Comparison of ENCODE assay signal across 25 cellular contexts in genomic region chr5:142184939-142185526, GRCh38.
A peak's percentile ranks its signal among the peaks of the same experiment; 100 is the strongest.
DNase-seq lines count a peak whose midpoint lies in the region; ATAC-seq, FAIRE-seq and TF ChIP-seq lines count a peak whose summit lies in the region.
"Had no signal": no experiment of that assay in that cellular context is flagged by ENCODE, and none has a peak within 500 bp of the region (broad histone marks: within the 10 kb centered on the region; RNA-seq: fewer than 3 reads in every experiment).

No MANE protein-coding gene starts in this region.

- peak overlapping the region; percentile 21; the same call in 1 of the 2 replicates for H3K4me2 ChIP-seq in GM23338
- H3K4me2 ChIP-seq in HepG2 (ENCODE audit: low read depth, low read length) = no peak overlapping the region; the same call in 1 of the 2 replicates

- H3K4me3 ChIP-seq in GM23338 (no peak overlapping the region), HepG2 (replicated peaks in 1 of 3; ENCODE audit: insufficient read depth in 1 of 3, low read depth in 2 of 3, low read length in 3 of 3) (no peak overlapping the region; a peak in 1 of 6 replicates), MG63 (no peak overlapping the region)
- H3K4me3 ChIP-seq in CD8-positive, alpha-beta T cell (ENCODE audit: low read depth, low read length) = no peak overlapping the region
- H3K4me3 ChIP-seq: cardiac muscle cell, ovary, testis had no signal

- no peaks in the 10 kb centered on the region for H3F3A ChIP-seq in GM23338 (replicated peaks; ENCODE audit: low read depth)

- H3K4me1 ChIP-seq in GM23338 (ENCODE audit: insufficient read depth) (peaks cover 26% of the 10 kb centered on the region), HepG2 (ENCODE audit: insufficient read depth, low read length) (peaks cover 60% of the 10 kb centered on the region)
- no peaks in the 10 kb centered on the region for H3K4me1 ChIP-seq in CD8-positive, alpha-beta T cell (ENCODE audit: insufficient read depth, low read length)
- H3K4me1 ChIP-seq: testis had no signal

- intact Hi-C loops in HepG2 (cut with micrococcal nuclease; ENCODE audit: unreplicated experiment) = no loop called here
- intact Hi-C loops in CD8-positive, alpha-beta T cell (cut with DNase I, micrococcal nuclease) = no loop called here

- no peak overlapping the region; the same call in 1 of the 2 replicates for H3K27ac Mint-ChIP-seq in GM23338
- no peak overlapping the region for H3K27ac Mint-ChIP-seq in CD8-positive, alpha-beta T cell
- H3K27ac Mint-ChIP-seq: CD4-positive, CD25-positive, alpha-beta regulatory T cell; H9; naive B cell; T-cell had no signal

- H3K9me2 ChIP-seq in GM23338 (ENCODE audit: insufficient read depth) = no peaks in the 10 kb centered on the region

- CTCF ChIA-PET in HepG2 (lab: Yijun Ruan, JAX; ENCODE audit: low intra/inter-chr PET ratio, low total read pairs) = no interaction called here
- CTCF ChIA-PET in CD8-positive, alpha-beta T cell (lab: Charles Lee) = interaction anchor here (1.4 kb wide), 1 partner anchor 42 kb away, joined by 3 read pairs; no protein-coding TSS in a partner anchor

- no peak for TF ChIP-seq POLR2A in HepG2 (IDR thresholded peaks at IDR 0.05; ENCODE audit: insufficient read depth in 1 of 2, low read depth in 2 of 2, low read length in 2 of 2)

- no peak for TF ChIP-seq RAD21 in HepG2 (CRISPR knock-in tag; IDR thresholded peaks at IDR 0.05)

- no peaks in the 10 kb centered on the region for H3K36me3 Mint-ChIP-seq in GM23338 (ENCODE audit: low read depth)
- H3K36me3 Mint-ChIP-seq in CD8-positive, alpha-beta T cell = no peaks in the 10 kb centered on the region
- H3K36me3 Mint-ChIP-seq: CD4-positive, CD25-positive, alpha-beta regulatory T cell; naive B cell; T-cell had no signal

- POLR2A ChIA-PET in HepG2 (lab: Yijun Ruan, JAX) = no interaction called here
- POLR2A ChIA-PET in CD8-positive, alpha-beta T cell (lab: Charles Lee) = interaction anchor here (0.5 kb wide), 1 partner anchor 254 kb away, joined by 5 read pairs; no protein-coding TSS in a partner anchor

- H3K27me3 Mint-ChIP-seq in GM23338 (ENCODE audit: insufficient read depth, low read depth, poor library complexity) = peaks cover 11% of the 10 kb centered on the region
- H3K27me3 Mint-ChIP-seq in CD8-positive, alpha-beta T cell (ENCODE audit: low read depth) = peaks cover 4% of the 10 kb centered on the region

- H4K20me1 ChIP-seq in GM23338 (replicated peaks; ENCODE audit: insufficient read depth) (no peaks in the 10 kb centered on the region), HepG2 (ENCODE audit: insufficient read depth, low read length) (no peaks in the 10 kb centered on the region)

- no TSS peak for BruUV-seq in HepG2 (replicated peaks; lab: Mats Ljungman, UMichigan)

- H3K36me3 ChIP-seq in GM23338 (ENCODE audit: insufficient read depth) (no peaks in the 10 kb centered on the region), HepG2 (replicated peaks in 1 of 2; ENCODE audit: control insufficient read depth in 1 of 2, insufficient read depth in 2 of 2, low read length in 2 of 2) (no peaks in the 10 kb centered on the region), MG63 (no peaks in the 10 kb centered on the region)
- H3K36me3 ChIP-seq in CD8-positive, alpha-beta T cell (ENCODE audit: insufficient read depth, low read length) = no peaks in the 10 kb centered on the region
- H3K36me3 ChIP-seq: cardiac muscle cell, ovary, WERI-Rb-1 had no signal

- TF ChIP-seq CTCF in 22Rv1 (IDR thresholded peaks at IDR 0.05) = no peak
- no peak for TF ChIP-seq CTCF in GM23338 (conservative IDR thresholded peaks at IDR 0.05; ENCODE audit: low read depth in 2 of 2)
- no peak for TF ChIP-seq CTCF in HepG2 (CRISPR knock-in tag; IDR thresholded peaks at IDR 0.05)
- no peak for TF ChIP-seq CTCF in CD8-positive, alpha-beta T cell (IDR thresholded peaks at IDR 0.05)

- DNase-seq in GM23338 (ENCODE audit: low spot score) (peak; percentile 42), HepG2 (ENCODE audit: low spot score) (no peak), NCI-H446 treated with DMSO at 0.1 percent for 48 hours (lab: John Stamatoyannopoulos, UW) (no peak), MG63 (no peak)
- DNase-seq in CD8-positive, alpha-beta T cell = no peak
- DNase-seq: activated CD8-positive, alpha-beta memory T cell treated with anti-CD3 and anti-CD28 coated beads, Interleukin-2, amount 50 U/mL, for 48 hours; activated gamma-delta T cell; amniotic stem cell; CD4-positive, CD25-positive, alpha-beta regulatory T cell; DMS153; H9; mammary epithelial cell; naive B cell; NCI-H526 treated with DMSO at 0.1 percent for 48 hours; ovary; right cardiac atrium; SHP77; T-cell; testis; WERI-Rb-1 had no signal

- H3K9me3 ChIP-seq in HepG2 (ENCODE audit: low read length) = no peaks in the 10 kb centered on the region
- H3K9me3 ChIP-seq in MG63 = no peaks in the 10 kb centered on the region
- H3K9me3 ChIP-seq in CD8-positive, alpha-beta T cell (ENCODE audit: low read length) = no peaks in the 10 kb centered on the region
- H3K9me3 ChIP-seq: ovary, testis had no signal

- no peak for TF ChIP-seq EP300 in HepG2 (IDR thresholded peaks at IDR 0.05; ENCODE audit: low read depth in 2 of 2, low read length in 2 of 2)
- no peak for TF ChIP-seq EP300 in HepG2 (CRISPR knock-in tag; IDR thresholded peaks at IDR 0.05; ENCODE audit: borderline replicate concordance)

- no peaks in the 10 kb centered on the region for H3K27me3 ChIP-seq in GM23338 (ENCODE audit: insufficient read depth)
- peaks cover 0 to 3% of the 10 kb centered on the region in 2 experiments; a peak in 1 of 5 replicates for H3K27me3 ChIP-seq in HepG2 (ENCODE audit: control insufficient read depth in 1 of 2, insufficient read depth in 2 of 2, low read length in 2 of 2)
- H3K27me3 ChIP-seq in MG63 = no peaks in the 10 kb centered on the region
- H3K27me3 ChIP-seq in CD8-positive, alpha-beta T cell (ENCODE audit: insufficient read depth, low read length) = no peaks in the 10 kb centered on the region
- H3K27me3 ChIP-seq: cardiac muscle cell, ovary, testis had no signal

- H3K79me2 ChIP-seq in GM23338 (replicated peaks; ENCODE audit: insufficient read depth) (no peaks in the 10 kb centered on the region), HepG2 (ENCODE audit: insufficient read depth, low read length) (no peaks in the 10 kb centered on the region)

- ATAC-seq in GM23338 (peak; percentile 35; the same call in 2 of the 3 replicates), SK-N-SH treated with all-trans-retinoic acid at 6 μM for 48 hours (no peak), HepG2 (no peak), GM21526 (IDR thresholded peaks at IDR 0.05; ENCODE audit: low FRiP score, unreplicated experiment) (no peak)
- ATAC-seq in CD8-positive, alpha-beta T cell = no peak
- ATAC-seq: right cardiac atrium, T-cell had no signal

- FAIRE-seq in HepG2 (lab: Jason Lieb, UNC) = no peak
- FAIRE-seq: GM12891 had no signal

- whole genome bisulfite sequencing in HepG2 (ENCODE audit: low lambda C conversion rate) = 26% methylated on average over 10 of the region's 10 CpGs

- H3K9ac ChIP-seq in HepG2 (ENCODE audit: insufficient read depth, low read depth, low read length) = no peak overlapping the region

- H3K27ac ChIP-seq in 22Rv1 (0 out of 2 replicates have a peak overlapping the region, but pooled peaks have one; percentile 10), GM23338 (ENCODE audit: low read depth) (no peak overlapping the region), HepG2 (ENCODE audit: extremely low read length, insufficient read depth, low read length) (no peak overlapping the region)
- H3K27ac ChIP-seq in CD8-positive, alpha-beta T cell (ENCODE audit: low read depth, low read length) = no peak overlapping the region
- H3K27ac ChIP-seq: cardiac muscle cell, ovary, testis, WERI-Rb-1 had no signal

- H3K4me3 Mint-ChIP-seq in GM23338 = no peak overlapping the region
- no peak overlapping the region for H3K4me3 Mint-ChIP-seq in CD8-positive, alpha-beta T cell
- H3K4me3 Mint-ChIP-seq: H9, T-cell had no signal

- in situ Hi-C loops in HepG2 (cut with HindIII; ENCODE audit: extremely low pct_ligation_motif_present, low pct_unique_long_range_greater_than_20kb) = no loop called here

- peak overlapping the region; percentile 92 for H2AFZ ChIP-seq in GM23338
- no peak overlapping the region for H2AFZ ChIP-seq in HepG2 (ENCODE audit: low read length)

- no peaks in the 10 kb centered on the region for H3K9me3 Mint-ChIP-seq in GM23338
- H3K9me3 Mint-ChIP-seq in CD8-positive, alpha-beta T cell = no peaks in the 10 kb centered on the region
- H3K9me3 Mint-ChIP-seq: CD4-positive, CD25-positive, alpha-beta regulatory T cell; H9; naive B cell; T-cell had no signal

- H3K4me1 Mint-ChIP-seq in GM23338 = peaks cover 35% of the 10 kb centered on the region
- H3K4me1 Mint-ChIP-seq in CD8-positive, alpha-beta T cell (ENCODE audit: low read depth) = peaks cover 4% of the 10 kb centered on the region

TF ChIP-seq in GM23338, 12 proteins besides CTCF, POLR2A, EP300 and RAD21 (continues in another document):
- no peak for TF ChIP-seq ZNF331 (CRISPR knock-in tag; IDR thresholded peaks at IDR 0.05; ENCODE audit: low read depth)

TF ChIP-seq in SK-N-SH treated with all-trans-retinoic acid at 6 μM for 48 hours, 23 proteins besides CTCF, POLR2A, EP300 and RAD21:
- TF ChIP-seq ZFP30 (CRISPR knock-in tag; IDR thresholded peaks at IDR 0.05) (no peak), OSR1 (CRISPR knock-in tag; IDR thresholded peaks at IDR 0.05) (no peak), TCF4 (CRISPR knock-in tag; IDR thresholded peaks at IDR 0.05; ENCODE audit: borderline replicate concordance) (peak; percentile 65; the same call in 1 of the 2 replicates)

TF ChIP-seq in HepG2, 621 proteins besides CTCF, POLR2A, EP300 and RAD21 (continues in another document):
- TF ChIP-seq ZNF652 (CRISPR knock-in tag; IDR thresholded peaks at IDR 0.05; ENCODE audit: borderline replicate concordance, low read depth) = peak; percentile 82
- TF ChIP-seq HIC2 (CRISPR knock-in tag; IDR thresholded peaks at IDR 0.05; ENCODE audit: low read depth) = no peak
- TF ChIP-seq ZNF136 (CRISPR knock-in tag; IDR thresholded peaks at IDR 0.05; ENCODE audit: low read depth) = no peak
